7 cellular contexts compared by ENCODE assay signal in genomic region chr7:47469846-47470245, GRCh38.
DNase-seq lines count a peak whose midpoint lies in the region; ATAC-seq, FAIRE-seq and TF ChIP-seq lines count a peak whose summit lies in the region.
"Not testable (repeated sequence)": the region's sequence is repeated elsewhere in the genome, so short reads cannot be mapped to it uniquely, and the experiment has no call there.

No MANE protein-coding gene starts in this region.

- DNase-seq in COLO668 (lab: John Stamatoyannopoulos, UW; ENCODE audit: unreplicated experiment) = peak; percentile 56
- DNase-seq in NCI-H748 (lab: John Stamatoyannopoulos, UW; ENCODE audit: unreplicated experiment) = peak; percentile 39
- DNase-seq in colonic mucosa; HepG2 (ENCODE audit: low spot score): not testable (repeated sequence)

- TF ChIP-seq RAD21 in HepG2 (CRISPR knock-in tag; IDR thresholded peaks at IDR 0.05) = not testable (repeated sequence)

- H3K9ac ChIP-seq in colonic mucosa (ENCODE audit: low read depth in 2 of 2, low read length in 2 of 2); subcutaneous abdominal adipose tissue (ENCODE audit: low read length in 5 of 5): not testable (repeated sequence)
- H3K9ac ChIP-seq in HepG2 (ENCODE audit: insufficient read depth, low read depth, low read length) = peak overlapping the region; percentile 55; the same call in 1 of the 2 replicates

- not testable (repeated sequence) for H3K9me3 ChIP-seq in HEK293 (ENCODE audit: control insufficient read depth, insufficient read depth, low read depth, low read length); colonic mucosa; HepG2 (ENCODE audit: low read length); subcutaneous abdominal adipose tissue (ENCODE audit: control insufficient read depth in 5 of 5, low read length in 5 of 5)

- CTCF ChIA-PET in HEK293 (lab: Yijun Ruan, JAX) = interaction anchor here (0.6 kb wide), 1 partner anchor 34 kb away, joined by 3 read pairs; no protein-coding TSS in a partner anchor
- CTCF ChIA-PET in HepG2 (lab: Yijun Ruan, JAX; ENCODE audit: low intra/inter-chr PET ratio, low total read pairs) = not testable (repeated sequence)

- H3K36me3 ChIP-seq in HEK293 (ENCODE audit: control insufficient read depth in 2 of 2, insufficient read depth in 1 of 2, low read length in 2 of 2); colonic mucosa: not testable (repeated sequence)
- peaks cover 8 to 28% of the 10 kb centered on the region in 2 experiments; a peak in 4 of 5 replicates for H3K36me3 ChIP-seq in HepG2 (replicated peaks in 1 of 2; ENCODE audit: control insufficient read depth in 1 of 2, insufficient read depth in 2 of 2, low read length in 2 of 2)
- peaks cover 0 to 13% (median 2%) of the 10 kb centered on the region in 5 donors for H3K36me3 ChIP-seq in subcutaneous abdominal adipose tissue (ENCODE audit: control insufficient read depth in 5 of 5, insufficient read depth in 5 of 5, low read length in 5 of 5)

- peaks cover 26% of the 10 kb centered on the region for H3K36me3 Mint-ChIP-seq in nephron (ENCODE audit: low read depth)

- peak overlapping the region in 2 of 3 experiments; percentile 77 to 96 for H3K27ac Mint-ChIP-seq in nephron

- H3K4me1 Mint-ChIP-seq in nephron = peaks cover 17% of the 10 kb centered on the region

- H3K79me2 ChIP-seq in HepG2 (ENCODE audit: insufficient read depth, low read length) = peaks cover 78% of the 10 kb centered on the region

- H3K4me1 ChIP-seq in HEK293 (ENCODE audit: control insufficient read depth, insufficient read depth, low read length); colonic mucosa: not testable (repeated sequence)
- H3K4me1 ChIP-seq in HepG2 (ENCODE audit: insufficient read depth, low read length) = peaks cover 89% of the 10 kb centered on the region
- H3K4me1 ChIP-seq in subcutaneous abdominal adipose tissue (ENCODE audit: control insufficient read depth in 5 of 5, insufficient read depth in 5 of 5, low read length in 5 of 5) = peaks cover 8 to 49% (median 38%) of the 10 kb centered on the region in 5 donors

- not testable (repeated sequence) for H3K27ac ChIP-seq in HEK293 (ENCODE audit: extremely low read depth, low read depth, low read length)
- peak overlapping the region; percentile 2 for H3K27ac ChIP-seq in colonic mucosa
- H3K27ac ChIP-seq in HepG2 (ENCODE audit: extremely low read length, insufficient read depth, low read length) = peak overlapping the region; percentile 82
- H3K27ac ChIP-seq in subcutaneous abdominal adipose tissue (ENCODE audit: low read depth, low read length) = peak overlapping the region; percentile 85

- not testable (repeated sequence) for H3K4me3 ChIP-seq in HEK293 (ENCODE audit: low read depth, low read length); colonic mucosa; subcutaneous abdominal adipose tissue (ENCODE audit: low read depth in 1 of 5, low read length in 5 of 5)
- peak overlapping the region; percentile 42 to 75 (median 51); a peak in 5 of 6 replicates for H3K4me3 ChIP-seq in HepG2 (replicated peaks in 1 of 3; ENCODE audit: insufficient read depth in 1 of 3, low read depth in 2 of 3, low read length in 3 of 3)

- not testable (repeated sequence) for TF ChIP-seq POLR2A in HepG2 (IDR thresholded peaks at IDR 0.05; ENCODE audit: insufficient read depth in 1 of 2, low read depth in 2 of 2, low read length in 2 of 2)

- not testable (repeated sequence) for TF ChIP-seq CTCF in HEK293 (tag by site-specific recombination; IDR thresholded peaks at IDR 0.05); colonic mucosa (IDR thresholded peaks at IDR 0.05); HepG2 (CRISPR knock-in tag; IDR thresholded peaks at IDR 0.05); nephron (IDR thresholded peaks at IDR 0.05; ENCODE audit: unreplicated experiment in 3 of 3)

- not testable (repeated sequence) for FAIRE-seq in HepG2 (lab: Jason Lieb, UNC)

- ATAC-seq in HepG2 = not testable (repeated sequence)

- not testable (repeated sequence) for H3K9me3 Mint-ChIP-seq in nephron

- not testable (repeated sequence) for H4K20me1 ChIP-seq in HepG2 (ENCODE audit: insufficient read depth, low read length)

- H3K27me3 ChIP-seq in colonic mucosa; HepG2 (ENCODE audit: control insufficient read depth in 1 of 2, insufficient read depth in 2 of 2, low read length in 2 of 2); subcutaneous abdominal adipose tissue (ENCODE audit: control insufficient read depth in 5 of 5, insufficient read depth in 4 of 5, low read length in 5 of 5): not testable (repeated sequence)

- H3K27me3 Mint-ChIP-seq in nephron (ENCODE audit: low read depth) = not testable (repeated sequence)

- in situ Hi-C loops in HepG2 (cut with HindIII; ENCODE audit: extremely low pct_ligation_motif_present, low pct_unique_long_range_greater_than_20kb) = not testable (repeated sequence)

- intact Hi-C loops in colonic mucosa (cut with DNase I) = not testable (repeated sequence)
- intact Hi-C loops in HepG2 (cut with micrococcal nuclease; ENCODE audit: unreplicated experiment) = loop anchor here (1.0 to 10.0 kb wide), 3 partner anchors 25 to 315 kb away; no protein-coding TSS in a partner anchor

- WGBS in HepG2 (ENCODE audit: low lambda C conversion rate) = 43% methylated on average over 5 of the region's 5 CpGs

- BruUV-seq in HepG2 (replicated peaks; lab: Mats Ljungman, UMichigan) = not testable (repeated sequence)

- H2AFZ ChIP-seq in HepG2 (ENCODE audit: low read length) = not testable (repeated sequence)

- not testable (repeated sequence) for TF ChIP-seq EP300 in HepG2 (IDR thresholded peaks at IDR 0.05; ENCODE audit: low read depth in 2 of 2, low read length in 2 of 2); HepG2 (CRISPR knock-in tag; IDR thresholded peaks at IDR 0.05; ENCODE audit: borderline replicate concordance)

- H3K4me2 ChIP-seq in HepG2 (ENCODE audit: low read depth, low read length) = peak overlapping the region; percentile 96

- POLR2A ChIA-PET in HEK293 (lab: Yijun Ruan, JAX) = not testable (repeated sequence)
- POLR2A ChIA-PET in HepG2 (lab: Yijun Ruan, JAX) = interaction anchor here (1.2 to 2.1 kb wide), 2 partner anchors 15 to 204 kb away, joined by 5 read pairs; no protein-coding TSS in a partner anchor

- H3K4me3 Mint-ChIP-seq in nephron = peak overlapping the region in 2 of 3 experiments; percentile 43 to 69

TF ChIP-seq in HEK293, 187 proteins besides CTCF, POLR2A, EP300 and RAD21:
- TF ChIP-seq ZNF146 (tag by site-specific recombination; IDR thresholded peaks at IDR 0.05) = peak; percentile 64

TF ChIP-seq in HepG2, 621 proteins besides CTCF, POLR2A, EP300 and RAD21:
- TF ChIP-seq TGIF2 (CRISPR knock-in tag; IDR thresholded peaks at IDR 0.05) (0 out of 2 replicates have a peak, but pooled peaks have one; percentile 43), ZNF362 (CRISPR knock-in tag; IDR thresholded peaks at IDR 0.05; ENCODE audit: borderline replicate concordance) (peak; percentile 28; the same call in 1 of the 2 replicates)
TF ChIP-seq in HepG2: peak in this region for 2; not testable (repeated sequence) for 619.
